2 cellular contexts compared by ENCODE assay signal in the genomic region with DNA sequence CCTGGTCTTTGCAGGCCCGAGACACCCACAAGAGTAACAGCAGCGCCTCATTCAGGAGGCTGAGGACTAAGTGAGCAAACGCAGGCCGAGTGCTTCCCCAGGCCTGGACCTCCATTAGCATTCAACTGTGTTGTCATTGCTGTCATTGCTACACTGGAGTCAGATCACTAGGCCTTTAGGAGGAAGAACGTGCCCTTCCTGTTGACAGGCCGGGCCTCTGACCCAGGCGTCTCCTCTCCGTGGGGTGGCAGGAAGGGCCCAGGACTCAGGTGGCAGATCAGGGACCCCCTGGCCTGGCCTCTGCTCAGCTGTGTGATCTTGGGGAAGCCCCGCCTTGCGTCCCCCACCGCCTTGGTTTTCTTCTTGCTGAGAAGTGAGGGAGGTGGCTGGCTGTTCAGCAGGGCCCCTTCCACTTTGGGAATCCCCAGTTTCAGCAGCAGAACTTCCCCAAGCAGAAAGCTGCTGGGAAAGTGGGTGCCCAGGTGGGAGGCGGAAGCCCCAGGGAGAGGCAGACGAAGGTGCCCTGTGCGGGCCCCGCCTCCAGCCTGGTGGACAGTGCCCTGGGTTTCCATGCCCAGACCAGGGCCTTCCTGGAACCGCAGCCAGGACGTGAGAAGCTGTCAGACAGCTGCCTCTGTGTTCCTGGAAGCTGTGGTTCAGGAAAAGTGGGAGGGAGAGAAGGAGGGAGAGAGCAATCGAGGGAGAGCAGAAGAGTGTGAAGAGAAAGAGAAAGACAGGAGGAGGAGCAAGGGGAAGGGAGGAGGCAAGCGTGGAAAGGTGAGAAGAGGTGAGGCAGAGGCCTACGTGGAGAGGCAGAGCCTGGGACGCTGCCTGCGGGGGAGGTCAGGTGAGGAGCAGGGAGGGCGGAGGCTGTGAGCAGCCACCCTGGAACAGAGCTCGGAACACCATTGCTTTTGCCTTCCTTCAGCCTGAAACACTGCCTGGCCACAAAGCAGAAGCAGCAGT.
A peak's percentile ranks its signal among the peaks of the same experiment; 100 is the strongest.
TF ChIP-seq lines count a peak whose summit lies in the region.

No MANE protein-coding gene starts in this region.

TF ChIP-seq in HEK293, 187 proteins besides CTCF, POLR2A, EP300 and RAD21:
- TF ChIP-seq ZBTB17 (tag by site-specific recombination; IDR thresholded peaks at IDR 0.05) (peak; percentile 99), ZNF140 (tag by site-specific recombination; IDR thresholded peaks at IDR 0.05) (no peak), ZNF670 (tag by site-specific recombination; IDR thresholded peaks at IDR 0.05; ENCODE audit: low read depth) (no peak), ZNF366 (tag by site-specific recombination; conservative IDR thresholded peaks at IDR 0.05) (peak; percentile 36; the same call in 1 of the 2 replicates), ZNF138 (tag by site-specific recombination; IDR thresholded peaks at IDR 0.05; ENCODE audit: borderline replicate concordance) (no peak), ZNF214 (tag by site-specific recombination; IDR thresholded peaks at IDR 0.05; ENCODE audit: borderline replicate concordance) (no peak), PRDM1 (tag by site-specific recombination; IDR thresholded peaks at IDR 0.05) (peak; percentile 72), TRIM28 (IDR thresholded peaks at IDR 0.05; ENCODE audit: borderline replicate concordance, low read length) (no peak), OVOL3 (tag by site-specific recombination; IDR thresholded peaks at IDR 0.05) (no peak), ZNF24 (tag by site-specific recombination; IDR thresholded peaks at IDR 0.05) (no peak), ZIC2 (tag by site-specific recombination; IDR thresholded peaks at IDR 0.05) (peak; percentile 49; the same call in 1 of the 2 replicates), ZNF776 (tag by site-specific recombination; IDR thresholded peaks at IDR 0.05; ENCODE audit: borderline replicate concordance) (no peak)

TF ChIP-seq in H1, 55 proteins besides CTCF, POLR2A, EP300 and RAD21:
- TF ChIP-seq NANOG (IDR thresholded peaks at IDR 0.05; ENCODE audit: insufficient read depth, low read depth, low read length, poor library complexity, severe bottlenecking) (no peak), TAF1 (IDR thresholded peaks at IDR 0.05; ENCODE audit: low read depth, low read length) (no peak), NRF1 (IDR thresholded peaks at IDR 0.05; ENCODE audit: low read depth, low read length) (no peak), SRF (IDR thresholded peaks at IDR 0.05; ENCODE audit: low read depth, low read length) (no peak), SIN3A (conservative IDR thresholded peaks at IDR 0.05 in 1 of 2, IDR thresholded peaks at IDR 0.05 in 1 of 2; ENCODE audit: low read depth in 1 of 2, low read length in 2 of 2) (no peak), CHD2 (IDR thresholded peaks at IDR 0.05; ENCODE audit: low read length) (no peak), JUND (IDR thresholded peaks at IDR 0.05; ENCODE audit: low read length) (no peak), KDM5A (IDR thresholded peaks at IDR 0.05; ENCODE audit: low read length) (no peak), RXRA (IDR thresholded peaks at IDR 0.05; ENCODE audit: insufficient read depth, low read depth, low read length) (no peak), RBBP5 (IDR thresholded peaks at IDR 0.05; ENCODE audit: borderline replicate concordance, low read depth, low read length) (no peak), SP4 (IDR thresholded peaks at IDR 0.05; ENCODE audit: low read length) (no peak), EGR1 (IDR thresholded peaks at IDR 0.05; ENCODE audit: borderline replicate concordance, low read depth, low read length) (no peak), CBX8 (IDR thresholded peaks at IDR 0.05; ENCODE audit: borderline replicate concordance, low read depth, low read length) (no peak), EZH2 (IDR thresholded peaks at IDR 0.05; ENCODE audit: low read depth, low read length, severe bottlenecking) (no peak), CBX5 (IDR thresholded peaks at IDR 0.05; ENCODE audit: low read depth, low read length) (no peak), GTF2F1 (IDR thresholded peaks at IDR 0.05; ENCODE audit: borderline replicate concordance, low read depth, low read length) (no peak), HDAC6 (IDR thresholded peaks at IDR 0.05; ENCODE audit: low read depth, low read length) (no peak)
- TF ChIP-seq, protein P1, sequence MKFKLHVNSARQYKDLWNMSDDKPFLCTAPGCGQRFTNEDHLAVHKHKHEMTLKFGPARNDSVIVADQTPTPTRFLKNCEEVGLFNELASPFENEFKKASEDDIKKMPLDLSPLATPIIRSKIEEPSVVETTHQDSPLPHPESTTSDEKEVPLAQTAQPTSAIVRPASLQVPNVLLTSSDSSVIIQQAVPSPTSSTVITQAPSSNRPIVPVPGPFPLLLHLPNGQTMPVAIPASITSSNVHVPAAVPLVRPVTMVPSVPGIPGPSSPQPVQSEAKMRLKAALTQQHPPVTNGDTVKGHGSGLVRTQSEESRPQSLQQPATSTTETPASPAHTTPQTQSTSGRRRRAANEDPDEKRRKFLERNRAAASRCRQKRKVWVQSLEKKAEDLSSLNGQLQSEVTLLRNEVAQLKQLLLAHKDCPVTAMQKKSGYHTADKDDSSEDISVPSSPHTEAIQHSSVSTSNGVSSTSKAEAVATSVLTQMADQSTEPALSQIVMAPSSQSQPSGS (IDR thresholded peaks at IDR 0.05; ENCODE audit: low read length) = no peak
- TF ChIP-seq, protein P2, sequence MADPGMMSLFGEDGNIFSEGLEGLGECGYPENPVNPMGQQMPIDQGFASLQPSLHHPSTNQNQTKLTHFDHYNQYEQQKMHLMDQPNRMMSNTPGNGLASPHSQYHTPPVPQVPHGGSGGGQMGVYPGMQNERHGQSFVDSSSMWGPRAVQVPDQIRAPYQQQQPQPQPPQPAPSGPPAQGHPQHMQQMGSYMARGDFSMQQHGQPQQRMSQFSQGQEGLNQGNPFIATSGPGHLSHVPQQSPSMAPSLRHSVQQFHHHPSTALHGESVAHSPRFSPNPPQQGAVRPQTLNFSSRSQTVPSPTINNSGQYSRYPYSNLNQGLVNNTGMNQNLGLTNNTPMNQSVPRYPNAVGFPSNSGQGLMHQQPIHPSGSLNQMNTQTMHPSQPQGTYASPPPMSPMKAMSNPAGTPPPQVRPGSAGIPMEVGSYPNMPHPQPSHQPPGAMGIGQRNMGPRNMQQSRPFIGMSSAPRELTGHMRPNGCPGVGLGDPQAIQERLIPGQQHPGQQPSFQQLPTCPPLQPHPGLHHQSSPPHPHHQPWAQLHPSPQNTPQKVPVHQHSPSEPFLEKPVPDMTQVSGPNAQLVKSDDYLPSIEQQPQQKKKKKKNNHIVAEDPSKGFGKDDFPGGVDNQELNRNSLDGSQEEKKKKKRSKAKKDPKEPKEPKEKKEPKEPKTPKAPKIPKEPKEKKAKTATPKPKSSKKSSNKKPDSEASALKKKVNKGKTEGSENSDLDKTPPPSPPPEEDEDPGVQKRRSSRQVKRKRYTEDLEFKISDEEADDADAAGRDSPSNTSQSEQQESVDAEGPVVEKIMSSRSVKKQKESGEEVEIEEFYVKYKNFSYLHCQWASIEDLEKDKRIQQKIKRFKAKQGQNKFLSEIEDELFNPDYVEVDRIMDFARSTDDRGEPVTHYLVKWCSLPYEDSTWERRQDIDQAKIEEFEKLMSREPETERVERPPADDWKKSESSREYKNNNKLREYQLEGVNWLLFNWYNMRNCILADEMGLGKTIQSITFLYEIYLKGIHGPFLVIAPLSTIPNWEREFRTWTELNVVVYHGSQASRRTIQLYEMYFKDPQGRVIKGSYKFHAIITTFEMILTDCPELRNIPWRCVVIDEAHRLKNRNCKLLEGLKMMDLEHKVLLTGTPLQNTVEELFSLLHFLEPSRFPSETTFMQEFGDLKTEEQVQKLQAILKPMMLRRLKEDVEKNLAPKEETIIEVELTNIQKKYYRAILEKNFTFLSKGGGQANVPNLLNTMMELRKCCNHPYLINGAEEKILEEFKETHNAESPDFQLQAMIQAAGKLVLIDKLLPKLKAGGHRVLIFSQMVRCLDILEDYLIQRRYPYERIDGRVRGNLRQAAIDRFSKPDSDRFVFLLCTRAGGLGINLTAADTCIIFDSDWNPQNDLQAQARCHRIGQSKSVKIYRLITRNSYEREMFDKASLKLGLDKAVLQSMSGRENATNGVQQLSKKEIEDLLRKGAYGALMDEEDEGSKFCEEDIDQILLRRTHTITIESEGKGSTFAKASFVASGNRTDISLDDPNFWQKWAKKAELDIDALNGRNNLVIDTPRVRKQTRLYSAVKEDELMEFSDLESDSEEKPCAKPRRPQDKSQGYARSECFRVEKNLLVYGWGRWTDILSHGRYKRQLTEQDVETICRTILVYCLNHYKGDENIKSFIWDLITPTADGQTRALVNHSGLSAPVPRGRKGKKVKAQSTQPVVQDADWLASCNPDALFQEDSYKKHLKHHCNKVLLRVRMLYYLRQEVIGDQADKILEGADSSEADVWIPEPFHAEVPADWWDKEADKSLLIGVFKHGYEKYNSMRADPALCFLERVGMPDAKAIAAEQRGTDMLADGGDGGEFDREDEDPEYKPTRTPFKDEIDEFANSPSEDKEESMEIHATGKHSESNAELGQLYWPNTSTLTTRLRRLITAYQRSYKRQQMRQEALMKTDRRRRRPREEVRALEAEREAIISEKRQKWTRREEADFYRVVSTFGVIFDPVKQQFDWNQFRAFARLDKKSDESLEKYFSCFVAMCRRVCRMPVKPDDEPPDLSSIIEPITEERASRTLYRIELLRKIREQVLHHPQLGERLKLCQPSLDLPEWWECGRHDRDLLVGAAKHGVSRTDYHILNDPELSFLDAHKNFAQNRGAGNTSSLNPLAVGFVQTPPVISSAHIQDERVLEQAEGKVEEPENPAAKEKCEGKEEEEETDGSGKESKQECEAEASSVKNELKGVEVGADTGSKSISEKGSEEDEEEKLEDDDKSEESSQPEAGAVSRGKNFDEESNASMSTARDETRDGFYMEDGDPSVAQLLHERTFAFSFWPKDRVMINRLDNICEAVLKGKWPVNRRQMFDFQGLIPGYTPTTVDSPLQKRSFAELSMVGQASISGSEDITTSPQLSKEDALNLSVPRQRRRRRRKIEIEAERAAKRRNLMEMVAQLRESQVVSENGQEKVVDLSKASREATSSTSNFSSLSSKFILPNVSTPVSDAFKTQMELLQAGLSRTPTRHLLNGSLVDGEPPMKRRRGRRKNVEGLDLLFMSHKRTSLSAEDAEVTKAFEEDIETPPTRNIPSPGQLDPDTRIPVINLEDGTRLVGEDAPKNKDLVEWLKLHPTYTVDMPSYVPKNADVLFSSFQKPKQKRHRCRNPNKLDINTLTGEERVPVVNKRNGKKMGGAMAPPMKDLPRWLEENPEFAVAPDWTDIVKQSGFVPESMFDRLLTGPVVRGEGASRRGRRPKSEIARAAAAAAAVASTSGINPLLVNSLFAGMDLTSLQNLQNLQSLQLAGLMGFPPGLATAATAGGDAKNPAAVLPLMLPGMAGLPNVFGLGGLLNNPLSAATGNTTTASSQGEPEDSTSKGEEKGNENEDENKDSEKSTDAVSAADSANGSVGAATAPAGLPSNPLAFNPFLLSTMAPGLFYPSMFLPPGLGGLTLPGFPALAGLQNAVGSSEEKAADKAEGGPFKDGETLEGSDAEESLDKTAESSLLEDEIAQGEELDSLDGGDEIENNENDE (IDR thresholded peaks at IDR 0.05; ENCODE audit: insufficient replicate concordance, low read length) = no peak
- TF ChIP-seq, protein P3, sequence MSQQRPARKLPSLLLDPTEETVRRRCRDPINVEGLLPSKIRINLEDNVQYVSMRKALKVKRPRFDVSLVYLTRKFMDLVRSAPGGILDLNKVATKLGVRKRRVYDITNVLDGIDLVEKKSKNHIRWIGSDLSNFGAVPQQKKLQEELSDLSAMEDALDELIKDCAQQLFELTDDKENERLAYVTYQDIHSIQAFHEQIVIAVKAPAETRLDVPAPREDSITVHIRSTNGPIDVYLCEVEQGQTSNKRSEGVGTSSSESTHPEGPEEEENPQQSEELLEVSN (IDR thresholded peaks at IDR 0.05) = no peak; the same call in 1 of the 2 replicates
